In the genomic region with DNA sequence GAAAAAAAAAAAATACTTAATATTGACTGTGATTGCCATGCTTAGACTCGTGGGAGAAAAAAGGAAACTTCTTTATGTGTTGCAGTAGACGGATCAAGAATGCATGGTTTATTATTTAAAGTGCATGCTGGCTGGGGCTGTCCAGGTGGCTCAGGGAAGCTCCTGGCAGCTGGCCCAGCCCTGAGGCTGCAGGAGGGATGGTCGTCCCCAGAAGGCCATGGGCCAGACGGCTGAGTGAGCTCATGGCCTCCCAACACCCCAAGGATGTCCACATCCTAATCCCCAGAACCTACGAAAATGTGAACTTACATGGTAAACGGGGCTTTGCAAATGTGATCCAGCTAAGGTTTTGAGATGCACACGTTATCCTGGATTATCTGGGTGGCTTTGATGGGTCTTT, we compare ENCODE assay signal across 20 cellular contexts.
"Had no signal": no experiment of that assay in that cellular context is flagged by ENCODE, and none has a peak within 500 bp of the region (broad histone marks: within the 10 kb centered on the region; RNA-seq: fewer than 3 reads in every experiment).

No MANE protein-coding gene starts in this region.

- H3K4me1 ChIP-seq: pancreas, thyroid gland had no signal

- H3K9me3 ChIP-seq: pancreas, thyroid gland, uterus had no signal

- H3K36me3 ChIP-seq: pancreas, thyroid gland, uterus had no signal

- H3K27me3 ChIP-seq: pancreas, thyroid gland, uterus had no signal

- DNase-seq: activated CD4-positive, alpha-beta memory T cell treated with anti-CD3 and anti-CD28 coated beads, Interleukin-2, amount 10 ng/mL, durations not matched to agents 7 days and 5 days; activated CD4-positive, alpha-beta T cell treated with anti-CD3 and anti-CD28 coated beads for 48 hours; activated CD4-positive, CD25-positive, alpha-beta regulatory T cell; activated CD8-positive, alpha-beta memory T cell treated with anti-CD3 and anti-CD28 coated beads, Interleukin-2, amount 10 ng/mL, durations not matched to agents 7 days and 5 days; activated naive CD4-positive, alpha-beta T cell; activated naive CD8-positive, alpha-beta T cell treated with anti-CD3 and anti-CD28 coated beads for 36 hours; activated T-cell treated with anti-CD3 and anti-CD28 coated beads, Interleukin-2, amount 50 U/mL, for 1 hour; amniotic stem cell; effector CD8-positive, alpha-beta T cell; mesenchymal stem cell; naive thymus-derived CD4-positive, alpha-beta T cell; pancreas; stimulated activated CD4-positive, alpha-beta T cell treated with anti-CD3 and anti-CD28 coated beads, Interleukin-12 subunit alpha, Interleukin-12 subunit beta, amount 100 ng/mL, for 4 hours; stimulated activated CD4-positive, alpha-beta T cell treated with anti-CD3 and anti-CD28 coated beads, Interleukin-1b, Interleukin-23, amount 100 ng/mL, for 48 hours; stimulated activated CD8-positive, alpha-beta memory T cell treated with anti-CD3 and anti-CD28 coated beads, Interleukin-4, amount 100 ng/mL, for 48 hours; stimulated activated naive CD4-positive, alpha-beta T cell; thyroid gland had no signal

- H3K27ac ChIP-seq: pancreas, thyroid gland had no signal

- ATAC-seq: activated CD8-positive, alpha-beta memory T cell treated with anti-CD3 and anti-CD28 coated beads, Interleukin-2, amount 10 ng/mL, durations not matched to agents 7 days and 5 days; activated T-helper 17 cell treated with anti-CD3 and anti-CD28 coated beads, Interleukin-2, amount 50 U/mL, for 72 hours; esophagus mucosa; naive thymus-derived CD4-positive, alpha-beta T cell had no signal

- H3K4me3 ChIP-seq: pancreas, thyroid gland, uterus had no signal
